Comparison of ENCODE assay signal across 1 cellular context in genomic region chr4:76948441-76949292, GRCh38.
TF ChIP-seq lines count a peak whose summit lies in the region.

No MANE protein-coding gene starts in this region.

TF ChIP-seq in WTC11, 78 proteins besides CTCF, POLR2A, EP300 and RAD21 (continued from another document):
- TF ChIP-seq ZSCAN18 (CRISPR knock-in tag; IDR thresholded peaks at IDR 0.05) = no peak
- no peak for TF ChIP-seq SMAD4 (CRISPR knock-in tag; IDR thresholded peaks at IDR 0.05)
- TF ChIP-seq ZBTB21 (CRISPR knock-in tag; IDR thresholded peaks at IDR 0.05; ENCODE audit: borderline replicate concordance) = no peak
- no peak for TF ChIP-seq USF2 (CRISPR knock-in tag; IDR thresholded peaks at IDR 0.05)
- no peak for TF ChIP-seq FOXP1 (CRISPR knock-in tag; IDR thresholded peaks at IDR 0.05; ENCODE audit: borderline replicate concordance)
- 0 out of 2 replicates have a peak, but pooled peaks have one; percentile 5 for TF ChIP-seq MYBL2 (CRISPR knock-in tag; IDR thresholded peaks at IDR 0.05)
- TF ChIP-seq ATF3 (CRISPR knock-in tag; conservative IDR thresholded peaks at IDR 0.05) = no peak
- no peak for TF ChIP-seq ERG (CRISPR knock-in tag; IDR thresholded peaks at IDR 0.05)
- TF ChIP-seq IRF2 (CRISPR knock-in tag; IDR thresholded peaks at IDR 0.05; ENCODE audit: borderline replicate concordance, low read depth) = no peak
- TF ChIP-seq RORB (CRISPR knock-in tag; IDR thresholded peaks at IDR 0.05) = no peak
- no peak for TF ChIP-seq TCF7 (CRISPR knock-in tag; IDR thresholded peaks at IDR 0.05; ENCODE audit: low read depth)
